In the genomic region with DNA sequence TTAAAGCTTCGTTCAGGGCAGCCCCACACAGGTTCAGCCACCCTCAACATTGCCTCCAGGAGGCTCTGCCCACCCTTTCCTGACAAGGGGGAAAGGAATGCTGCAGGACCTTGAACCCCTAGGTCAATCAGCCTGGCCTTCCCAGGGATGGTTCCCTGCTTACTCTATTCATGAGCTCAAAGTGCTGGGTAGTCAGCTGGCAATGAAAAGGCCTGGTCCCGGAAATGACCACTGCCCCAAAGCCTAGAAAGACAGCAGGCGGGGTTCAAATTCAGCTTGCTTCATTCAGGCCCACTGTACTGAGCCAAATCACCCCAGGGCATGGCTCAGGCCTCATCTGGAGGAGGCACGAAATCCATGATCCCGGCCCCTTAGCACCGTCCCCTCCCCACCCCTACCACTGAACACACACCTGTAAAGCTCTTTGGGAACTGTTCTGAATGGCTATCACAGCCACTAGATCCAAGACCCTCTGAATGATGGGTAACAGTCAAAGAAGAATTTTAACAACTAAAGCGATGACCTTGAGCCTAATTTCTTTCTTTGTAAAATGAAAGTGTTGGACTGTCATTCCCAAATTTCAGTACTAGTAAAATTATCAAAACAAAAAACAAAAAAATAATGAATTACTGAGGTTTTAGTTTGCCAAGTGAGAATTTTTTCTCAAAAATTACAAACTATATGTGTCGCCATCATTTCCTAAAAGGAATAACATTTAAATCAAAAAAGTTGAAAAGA, we compare ENCODE assay signal across 8 cellular contexts. TPM values are rescaled to one million over a fixed set of nuclear protein-coding genes. Genes with fewer than 3 reads are reported as not detected.
DNase-seq lines count a peak whose midpoint lies in the region; ATAC-seq and TF ChIP-seq lines count a peak whose summit lies in the region.

No MANE protein-coding gene starts in this region.

- peak; percentile 67 for DNase-seq in EH (ENCODE audit: low read depth)
- no peak for DNase-seq in effector memory CD4-positive, alpha-beta T cell
- DNase-seq in mucosa of descending colon, result peak; percentile 65 to 69 (median 68)
- DNase-seq in NCI-H2171 (lab: John Stamatoyannopoulos, UW), result no peak
- DNase-seq in activated effector memory CD4-positive, alpha-beta T cell treated with Interleukin-2 at 50 U/mL for 16 hours, result no peak

- peaks cover 13% of the 10 kb centered on the region for H3K4me1 ChIP-seq in OCI-LY3 (ENCODE audit: low read length)
- H3K4me1 ChIP-seq in effector memory CD4-positive, alpha-beta T cell (ENCODE audit: control insufficient read depth, insufficient read depth, low read length, poor library complexity, severe bottlenecking), result peaks cover 11% of the 10 kb centered on the region
- H3K4me1 ChIP-seq in mucosa of descending colon (ENCODE audit: low read depth), result peaks cover 20% of the 10 kb centered on the region

- H4K20me1 ChIP-seq in OCI-LY3 (ENCODE audit: insufficient read depth, low read length), result no peaks in the 10 kb centered on the region

- H3K4me3 ChIP-seq in OCI-LY3 (ENCODE audit: low read length), result peak overlapping the region; percentile 93
- H3K4me3 ChIP-seq in effector memory CD4-positive, alpha-beta T cell (ENCODE audit: insufficient read depth, low read depth, low read length, poor library complexity, severe bottlenecking), result peak overlapping the region; percentile 53
- peak overlapping the region; percentile 50 for H3K4me3 ChIP-seq in mucosa of descending colon

- peak overlapping the region; percentile 75 for H3K9ac ChIP-seq in OCI-LY3 (ENCODE audit: low read length)

- intact Hi-C loops in mucosa of descending colon (cut with DNase I, micrococcal nuclease), result no loop called here

- no peak overlapping the region for H3K27ac ChIP-seq in OCI-LY3 (ENCODE audit: low read length)
- H3K27ac ChIP-seq in effector memory CD4-positive, alpha-beta T cell (ENCODE audit: insufficient read depth, low read length, poor library complexity, severe bottlenecking), result no peak overlapping the region

- ATAC-seq in mucosa of descending colon (peak; percentile 89), HG02571 (IDR thresholded peaks at IDR 0.05; ENCODE audit: unreplicated experiment) (no peak), HG02840 (IDR thresholded peaks at IDR 0.05; ENCODE audit: low FRiP score, unreplicated experiment) (no peak)

- peak overlapping the region; percentile 78 for H3K4me2 ChIP-seq in OCI-LY3 (ENCODE audit: low read length)

- H3K27me3 ChIP-seq in OCI-LY3 (ENCODE audit: low read depth, low read length), result no peaks in the 10 kb centered on the region
- H3K27me3 ChIP-seq in effector memory CD4-positive, alpha-beta T cell (replicated peaks; ENCODE audit: control insufficient read depth, insufficient read depth, low read length, poor library complexity, severe bottlenecking), result no peaks in the 10 kb centered on the region

- H3K79me2 ChIP-seq in OCI-LY3 (ENCODE audit: low read length), result peaks cover 49% of the 10 kb centered on the region

- 0 out of 2 replicates have a peak overlapping the region, but pooled peaks have one; percentile 18 for H2AFZ ChIP-seq in OCI-LY3 (ENCODE audit: low read depth, low read length)

- H3K36me3 ChIP-seq in OCI-LY3 (replicated peaks; ENCODE audit: low read depth, low read length) (no peaks in the 10 kb centered on the region), mucosa of descending colon (ENCODE audit: low read depth) (no peaks in the 10 kb centered on the region)
- no peaks in the 10 kb centered on the region for H3K36me3 ChIP-seq in effector memory CD4-positive, alpha-beta T cell (ENCODE audit: control insufficient read depth, insufficient read depth, low read length)

- TF ChIP-seq CTCF in OCI-LY3 (IDR thresholded peaks at IDR 0.05; ENCODE audit: low read depth, low read length) (no peak), mucosa of descending colon (IDR thresholded peaks at IDR 0.05) (no peak)

- H3K9me3 ChIP-seq in OCI-LY3 (ENCODE audit: insufficient read depth, low read length) (no peaks in the 10 kb centered on the region), mucosa of descending colon (no peaks in the 10 kb centered on the region)
- H3K9me3 ChIP-seq in effector memory CD4-positive, alpha-beta T cell (ENCODE audit: control insufficient read depth, low read length), result no peaks in the 10 kb centered on the region

RNA-seq across cellular contexts. Expression of a gene that starts 1.0 kb away (rescaled TPM):
- total RNA-seq in mucosa of descending colon, result 10 to 100 TPM; 51.0 to 64.8 (median 60.4) TPM

RNA-seq across cellular contexts. Expression of a gene that starts 20.9 kb away (rescaled TPM):
- 10 to 100 TPM; 11.5 to 20.7 (median 11.8) TPM for total RNA-seq in mucosa of descending colon

RNA-seq across cellular contexts. Expression of a gene that starts 36.1 kb away (rescaled TPM):
- 10 to 100 TPM; 86.4 to 93.1 (median 90.2) TPM for total RNA-seq in mucosa of descending colon

Comparison
In these comparisons a context has a peak if more than half of its experiments do, and no peak if none do; other contexts are left out.
1. DNase-seq: peak in EH (single experiment) and mucosa of descending colon (3 of 3); none in effector memory CD4-positive, alpha-beta T cell (0 of 3), NCI-H2171 (single experiment) and activated effector memory CD4-positive, alpha-beta T cell treated with Interleukin-2 at 50 U/mL for 16 hours (single experiment).
2. Peak in every context shown above with its lines, with median percentiles within 50 percentile points of each other: H3K4me3 ChIP-seq.